8 cellular contexts compared by ENCODE assay signal in the genomic region with DNA sequence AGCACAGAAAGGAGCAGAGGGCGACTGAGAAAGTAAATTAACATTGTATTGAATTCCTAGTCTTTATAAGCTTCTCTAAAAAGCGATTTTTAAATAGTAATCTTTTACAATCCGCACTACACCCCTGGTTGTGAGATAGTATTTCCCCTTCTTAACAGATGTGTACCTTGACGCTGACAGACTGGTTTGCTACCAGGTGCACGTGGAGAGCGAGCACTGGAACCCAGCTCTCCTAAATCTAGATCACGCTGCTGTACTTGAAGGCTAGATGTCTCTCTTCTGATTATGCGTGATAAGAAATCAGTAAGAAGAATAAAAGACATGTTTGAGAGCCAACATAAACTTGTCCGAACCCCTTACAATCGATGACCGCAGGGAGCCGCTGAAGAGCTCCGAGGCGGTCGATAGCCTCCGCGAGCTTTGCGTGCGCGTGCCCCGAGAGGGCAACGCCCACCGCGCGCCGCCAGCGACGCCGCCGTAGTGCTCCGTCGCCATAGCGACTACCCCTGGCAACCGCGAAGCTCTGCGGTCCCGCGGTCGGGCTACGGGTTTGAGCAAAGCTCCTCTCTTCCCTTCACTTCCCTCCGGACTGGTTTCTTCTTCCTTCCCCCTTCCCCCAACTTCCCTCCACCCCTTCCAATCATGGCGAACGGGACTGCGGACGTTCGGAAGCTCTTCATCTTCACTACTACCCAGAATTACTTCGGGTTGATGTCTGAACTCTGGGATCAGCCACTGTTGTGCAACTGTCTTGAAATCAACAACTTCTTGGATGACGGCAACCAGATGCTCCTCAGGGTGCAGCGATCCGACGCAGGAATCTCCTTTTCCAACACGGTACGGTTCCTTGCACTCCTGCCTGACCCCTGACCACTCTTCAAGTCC. TPM values are rescaled to one million over a fixed set of nuclear protein-coding genes. Genes with fewer than 3 reads are reported as not detected.
DNase-seq lines count a peak whose midpoint lies in the region; ATAC-seq and TF ChIP-seq lines count a peak whose summit lies in the region.

A gene with protein sequence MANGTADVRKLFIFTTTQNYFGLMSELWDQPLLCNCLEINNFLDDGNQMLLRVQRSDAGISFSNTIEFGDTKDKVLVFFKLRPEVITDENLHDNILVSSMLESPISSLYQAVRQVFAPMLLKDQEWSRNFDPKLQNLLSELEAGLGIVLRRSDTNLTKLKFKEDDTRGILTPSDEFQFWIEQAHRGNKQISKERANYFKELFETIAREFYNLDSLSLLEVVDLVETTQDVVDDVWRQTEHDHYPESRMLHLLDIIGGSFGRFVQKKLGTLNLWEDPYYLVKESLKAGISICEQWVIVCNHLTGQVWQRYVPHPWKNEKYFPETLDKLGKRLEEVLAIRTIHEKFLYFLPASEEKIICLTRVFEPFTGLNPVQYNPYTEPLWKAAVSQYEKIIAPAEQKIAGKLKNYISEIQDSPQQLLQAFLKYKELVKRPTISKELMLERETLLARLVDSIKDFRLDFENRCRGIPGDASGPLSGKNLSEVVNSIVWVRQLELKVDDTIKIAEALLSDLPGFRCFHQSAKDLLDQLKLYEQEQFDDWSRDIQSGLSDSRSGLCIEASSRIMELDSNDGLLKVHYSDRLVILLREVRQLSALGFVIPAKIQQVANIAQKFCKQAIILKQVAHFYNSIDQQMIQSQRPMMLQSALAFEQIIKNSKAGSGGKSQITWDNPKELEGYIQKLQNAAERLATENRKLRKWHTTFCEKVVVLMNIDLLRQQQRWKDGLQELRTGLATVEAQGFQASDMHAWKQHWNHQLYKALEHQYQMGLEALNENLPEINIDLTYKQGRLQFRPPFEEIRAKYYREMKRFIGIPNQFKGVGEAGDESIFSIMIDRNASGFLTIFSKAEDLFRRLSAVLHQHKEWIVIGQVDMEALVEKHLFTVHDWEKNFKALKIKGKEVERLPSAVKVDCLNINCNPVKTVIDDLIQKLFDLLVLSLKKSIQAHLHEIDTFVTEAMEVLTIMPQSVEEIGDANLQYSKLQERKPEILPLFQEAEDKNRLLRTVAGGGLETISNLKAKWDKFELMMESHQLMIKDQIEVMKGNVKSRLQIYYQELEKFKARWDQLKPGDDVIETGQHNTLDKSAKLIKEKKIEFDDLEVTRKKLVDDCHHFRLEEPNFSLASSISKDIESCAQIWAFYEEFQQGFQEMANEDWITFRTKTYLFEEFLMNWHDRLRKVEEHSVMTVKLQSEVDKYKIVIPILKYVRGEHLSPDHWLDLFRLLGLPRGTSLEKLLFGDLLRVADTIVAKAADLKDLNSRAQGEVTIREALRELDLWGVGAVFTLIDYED (N-terminal part only) (plus strand): TSS at position 494 of the 885 bp plus-strand sequence. CDS start 149 bp downstream, at position 643.

- no peaks in the 10 kb centered on the region for H3K9me3 ChIP-seq in uterus

- peak; percentile 79 for DNase-seq in NCI-H1417 treated with DMSO at 0.1 percent for 48 hours (lab: John Stamatoyannopoulos, UW)
- DNase-seq in amygdala (lab: John Stamatoyannopoulos, UW), result peak; percentile 33 to 90 (median 72)
- DNase-seq in hepatic stellate cell (ENCODE audit: low spot score), result peak; percentile 83
- DNase-seq in uterus, result peak; percentile 79 to 88

- peak; percentile 100 for ATAC-seq in HG02840 (IDR thresholded peaks at IDR 0.05; ENCODE audit: low FRiP score, unreplicated experiment)

- H3K36me3 Mint-ChIP-seq in T-helper 1 cell treated with Interleukin-12 subunit alpha and Interleukin-12 subunit beta and Interleukin-4 antibody, amounts not matched to agents 30 μg/mL and 1 μg/mL, for 36 hours (ENCODE audit: low read depth), result no peaks in the 10 kb centered on the region

- intact Hi-C loops in uterus (cut with DNase I; ENCODE audit: low total_unique reads), result no loop called here

- H3K27ac ChIP-seq in rectal smooth muscle tissue (ENCODE audit: low read depth, low read length) (peak within 1 kb of the TSS; percentile 71), uterus (peak within 1 kb of the TSS; percentile 70 to 78)

- peak in 1 of 2 donors; percentile 46 for TF ChIP-seq POLR2A in uterus (IDR thresholded peaks at IDR 0.05)

- H3K9me3 Mint-ChIP-seq in T-helper 1 cell treated with Interleukin-12 subunit alpha and Interleukin-12 subunit beta and Interleukin-4 antibody, amounts not matched to agents 30 μg/mL and 1 μg/mL, for 36 hours, result no peaks in the 10 kb centered on the region

- H3K27me3 ChIP-seq in rectal smooth muscle tissue (ENCODE audit: control insufficient read depth, insufficient read depth, low read length) (no peaks in the 10 kb centered on the region), uterus (no peaks in the 10 kb centered on the region)

- H3K9ac ChIP-seq in rectal smooth muscle tissue (ENCODE audit: low read length), result peak within 1 kb of the TSS; percentile 22

- H3K4me1 Mint-ChIP-seq in T-helper 1 cell treated with Interleukin-12 subunit alpha and Interleukin-12 subunit beta and Interleukin-4 antibody, amounts not matched to agents 30 μg/mL and 1 μg/mL, for 36 hours (ENCODE audit: low read depth), result peaks cover 5% of the 10 kb centered on the region

- peak within 1 kb of the TSS; percentile 99 for H3K4me3 Mint-ChIP-seq in T-helper 1 cell treated with Interleukin-12 subunit alpha and Interleukin-12 subunit beta and Interleukin-4 antibody, amounts not matched to agents 30 μg/mL and 1 μg/mL, for 36 hours

- H3K27me3 Mint-ChIP-seq in T-helper 1 cell treated with Interleukin-12 subunit alpha and Interleukin-12 subunit beta and Interleukin-4 antibody, amounts not matched to agents 30 μg/mL and 1 μg/mL, for 36 hours (ENCODE audit: low read depth), result peaks cover 13% of the 10 kb centered on the region

- peak within 1 kb of the TSS; percentile 92 for H3K27ac Mint-ChIP-seq in T-helper 1 cell treated with Interleukin-12 subunit alpha and Interleukin-12 subunit beta and Interleukin-4 antibody, amounts not matched to agents 30 μg/mL and 1 μg/mL, for 36 hours

- peak; percentile 42; the same call in 1 of the 2 replicates for TF ChIP-seq CTCF in GM12875 (IDR thresholded peaks at IDR 0.05; ENCODE audit: borderline replicate concordance, insufficient read depth, low read depth, low read length)
- peak in 3 of 4 experiments; percentile 26 to 64 (median 34) for TF ChIP-seq CTCF in uterus (IDR thresholded peaks at IDR 0.05)

- H3K4me1 ChIP-seq in rectal smooth muscle tissue (ENCODE audit: control insufficient read depth, insufficient read depth, low read length), result no peaks in the 10 kb centered on the region
- H3K4me1 ChIP-seq in uterus, result no peaks in the 10 kb centered on the region

- H3K4me3 ChIP-seq in GM12875 (ENCODE audit: low read depth, low read length) (peak within 1 kb of the TSS; percentile 48), rectal smooth muscle tissue (ENCODE audit: low read length) (peak within 1 kb of the TSS; percentile 73), uterus (peak within 1 kb of the TSS; percentile 51 to 57)

- H3K36me3 ChIP-seq in rectal smooth muscle tissue (ENCODE audit: control insufficient read depth, insufficient read depth, low read length), result no peaks in the 10 kb centered on the region
- no peaks in the 10 kb centered on the region for H3K36me3 ChIP-seq in uterus

RNA-seq across cellular contexts. Expression of the gene that starts here (rescaled TPM):
- 10 to 100 TPM; 24.8 to 96.1 (median 53.5) TPM for total RNA-seq in uterus

Comparison
In these comparisons a context has a peak if more than half of its experiments do, and no peak if none do; other contexts are left out.
1. Peak in every context shown above with its lines: DNase-seq, ATAC-seq, H3K4me3 ChIP-seq and H3K27ac ChIP-seq.